1 cellular context compared by ENCODE assay signal in the genomic region with DNA sequence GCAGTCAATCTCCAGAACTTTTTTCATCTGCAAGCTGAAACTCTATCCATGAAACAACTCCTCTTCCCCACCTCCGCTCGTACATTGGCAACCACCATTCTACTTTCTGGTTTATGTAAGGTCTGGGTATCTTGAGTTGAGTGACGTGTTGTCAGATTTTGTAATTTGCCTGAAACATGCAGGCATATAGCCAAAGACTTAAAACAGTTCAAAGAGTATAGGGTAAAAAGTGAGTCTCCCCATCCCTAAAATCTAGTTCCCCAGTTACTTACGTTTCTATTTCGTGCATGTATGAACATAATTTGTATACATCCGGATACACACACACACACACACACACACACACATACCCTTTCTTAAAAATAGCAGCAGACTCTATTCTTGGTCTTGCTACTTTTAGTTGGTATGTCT.
TF ChIP-seq lines count a peak whose summit lies in the region.

No MANE protein-coding gene starts in this region.

TF ChIP-seq in HCT116, 20 proteins besides CTCF, POLR2A, EP300 and RAD21 (continued from another document):
- TF ChIP-seq, protein P1, sequence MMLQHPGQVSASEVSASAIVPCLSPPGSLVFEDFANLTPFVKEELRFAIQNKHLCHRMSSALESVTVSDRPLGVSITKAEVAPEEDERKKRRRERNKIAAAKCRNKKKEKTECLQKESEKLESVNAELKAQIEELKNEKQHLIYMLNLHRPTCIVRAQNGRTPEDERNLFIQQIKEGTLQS (IDR thresholded peaks at IDR 0.05) = no peak
- TF ChIP-seq EZH2phosphoT487 (IDR thresholded peaks at IDR 0.05; ENCODE audit: borderline replicate concordance) = no peak
- no peak for TF ChIP-seq JUND (IDR thresholded peaks at IDR 0.05)
- TF ChIP-seq CBX3 (IDR thresholded peaks at IDR 0.05; ENCODE audit: low read depth) = no peak
